Comparison of ENCODE assay signal across 24 cellular contexts in the genomic region with DNA sequence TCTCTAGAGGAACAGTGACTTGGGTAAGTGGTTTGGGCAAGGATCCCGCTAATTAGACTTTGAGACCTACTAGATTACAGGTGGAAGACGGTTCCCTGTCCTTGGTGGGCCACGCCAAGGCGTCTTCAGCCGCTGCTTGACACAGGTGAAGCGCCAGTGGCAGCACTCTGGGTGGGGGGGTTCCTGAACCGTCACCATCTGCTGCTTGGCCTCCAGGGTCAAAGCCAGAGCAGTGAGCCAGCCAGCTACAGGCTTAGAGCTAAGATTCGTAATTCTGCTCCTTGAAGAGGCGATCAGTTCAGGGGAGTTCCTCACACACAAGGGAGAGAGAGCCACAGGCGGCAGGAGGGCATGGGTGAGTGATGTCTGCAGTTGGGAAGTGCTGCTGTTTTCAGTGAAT.
"Had no signal": no experiment of that assay in that cellular context is flagged by ENCODE, and none has a peak within 500 bp of the region (broad histone marks: within the 10 kb centered on the region; RNA-seq: fewer than 3 reads in every experiment).

No MANE protein-coding gene starts in this region.

- H3K4me3 ChIP-seq: body of pancreas, hepatocyte, left ventricle myocardium inferior, sigmoid colon, thyroid gland had no signal

- DNase-seq: activated CD4-positive, alpha-beta T cell treated with anti-CD3 and anti-CD28 coated beads for 1 hour; activated CD4-positive, alpha-beta T cell treated with anti-CD3 and anti-CD28 coated beads, Interleukin-2, amount 50 U/mL, for 1 hour; activated CD8-positive, alpha-beta memory T cell treated with anti-CD3 and anti-CD28 coated beads for 24 hours; activated effector memory CD4-positive, alpha-beta T cell treated with anti-CD3 and anti-CD28 coated beads, Interleukin-2, amount 50 U/mL, for 16 hours; activated naive CD4-positive, alpha-beta T cell treated with anti-CD3 and anti-CD28 coated beads, Interleukin-2, amount 50 U/mL, for 16 hours; activated T-cell treated with anti-CD3 and anti-CD28 coated beads, Interleukin-2, amount 50 U/mL, for 48 hours; anterior cingulate cortex; body of pancreas; effector CD4-positive, alpha-beta T cell; foreskin melanocyte; immature natural killer cell; left ventricle myocardium inferior; naive thymus-derived CD4-positive, alpha-beta T cell; retina; sigmoid colon; stimulated activated CD4-positive, alpha-beta T cell treated with anti-CD3 and anti-CD28 coated beads, Interleukin-2, amount 100 ng/mL, for 48 hours; stimulated activated CD8-positive, alpha-beta memory T cell treated with anti-CD3 and anti-CD28 coated beads, Interleukin-4, amount 100 ng/mL, for 48 hours; stimulated activated naive CD4-positive, alpha-beta T cell; thyroid gland had no signal

- H3K4me3 Mint-ChIP-seq: dendritic cell treated with granulocyte-macrophage colony-stimulating factor and Interleukin-4, amounts not matched to agents 40 ng/mL and 50 ng/mL, for 4 days; immature natural killer cell; naive thymus-derived CD4-positive, alpha-beta T cell had no signal

- H3K4me1 ChIP-seq: body of pancreas, thyroid gland had no signal

- H3K9me3 Mint-ChIP-seq: dendritic cell treated with granulocyte-macrophage colony-stimulating factor and Interleukin-4, amounts not matched to agents 40 ng/mL and 50 ng/mL, for 4 days; naive thymus-derived CD4-positive, alpha-beta T cell had no signal

- H3K9me3 ChIP-seq: body of pancreas, left ventricle myocardium inferior, sigmoid colon, thyroid gland had no signal

- H3K27me3 Mint-ChIP-seq: dendritic cell treated with granulocyte-macrophage colony-stimulating factor and Interleukin-4, amounts not matched to agents 40 ng/mL and 50 ng/mL, for 4 days; naive thymus-derived CD4-positive, alpha-beta T cell; progenitor cell of endocrine pancreas had no signal

- ATAC-seq: body of pancreas; esophagus mucosa; naive thymus-derived CD4-positive, alpha-beta T cell had no signal

- H3K27ac Mint-ChIP-seq: dendritic cell treated with granulocyte-macrophage colony-stimulating factor and Interleukin-4, amounts not matched to agents 40 ng/mL and 50 ng/mL, for 4 days; progenitor cell of endocrine pancreas had no signal

- H3K27ac ChIP-seq: body of pancreas, hepatocyte, left ventricle myocardium inferior, sigmoid colon, thyroid gland, VCaP had no signal

- H3K27me3 ChIP-seq: body of pancreas, hepatocyte, sigmoid colon, thyroid gland had no signal
